1 cellular context compared by ENCODE assay signal in the genomic region with DNA sequence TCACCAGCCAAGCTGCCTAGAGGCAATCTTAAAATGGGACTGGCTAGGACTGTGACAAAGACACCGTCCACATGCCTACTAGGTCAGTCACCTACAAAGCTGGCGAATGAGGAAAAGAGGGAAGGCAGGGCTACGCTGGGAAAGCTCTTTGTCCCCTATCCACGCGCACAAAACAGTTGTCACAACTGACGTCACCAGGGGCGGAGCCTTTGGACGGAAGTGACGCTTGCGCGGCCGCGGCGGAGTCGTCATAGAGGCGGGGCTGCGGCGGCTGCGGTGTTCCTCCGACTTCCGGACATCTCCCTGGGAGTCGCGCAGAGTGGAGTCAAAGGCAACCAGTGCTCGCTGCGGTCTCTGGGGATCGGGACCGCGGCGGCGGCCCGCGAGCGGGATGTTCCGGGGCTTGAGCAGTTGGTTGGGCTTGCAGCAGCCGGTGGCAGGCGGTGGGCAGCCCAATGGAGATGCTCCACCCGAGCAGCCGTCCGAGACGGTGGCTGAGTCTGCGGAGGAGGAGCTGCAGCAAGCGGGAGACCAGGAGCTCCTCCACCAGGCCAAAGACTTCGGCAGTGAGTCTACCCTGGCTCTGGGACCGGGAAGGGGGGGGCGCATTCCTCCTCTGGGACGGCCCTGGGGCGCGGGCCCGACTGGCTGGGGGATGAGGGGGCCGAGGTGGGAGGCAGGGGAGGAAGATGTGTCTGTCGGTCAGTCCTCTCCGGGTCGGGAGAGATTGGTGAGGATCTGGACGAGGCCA.
A peak's percentile ranks its signal among the peaks of the same experiment; 100 is the strongest.
TF ChIP-seq lines count a peak whose summit lies in the region.

A gene with protein sequence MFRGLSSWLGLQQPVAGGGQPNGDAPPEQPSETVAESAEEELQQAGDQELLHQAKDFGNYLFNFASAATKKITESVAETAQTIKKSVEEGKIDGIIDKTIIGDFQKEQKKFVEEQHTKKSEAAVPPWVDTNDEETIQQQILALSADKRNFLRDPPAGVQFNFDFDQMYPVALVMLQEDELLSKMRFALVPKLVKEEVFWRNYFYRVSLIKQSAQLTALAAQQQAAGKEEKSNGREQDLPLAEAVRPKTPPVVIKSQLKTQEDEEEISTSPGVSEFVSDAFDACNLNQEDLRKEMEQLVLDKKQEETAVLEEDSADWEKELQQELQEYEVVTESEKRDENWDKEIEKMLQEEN (plus strand): TSS at position 279 of the 751 bp plus-strand sequence. CDS start 113 bp downstream, at position 392.

TF ChIP-seq in GM12878, 131 proteins besides CTCF, POLR2A, EP300 and RAD21 (continued from another document and continues in another):
- TF ChIP-seq, protein P1, sequence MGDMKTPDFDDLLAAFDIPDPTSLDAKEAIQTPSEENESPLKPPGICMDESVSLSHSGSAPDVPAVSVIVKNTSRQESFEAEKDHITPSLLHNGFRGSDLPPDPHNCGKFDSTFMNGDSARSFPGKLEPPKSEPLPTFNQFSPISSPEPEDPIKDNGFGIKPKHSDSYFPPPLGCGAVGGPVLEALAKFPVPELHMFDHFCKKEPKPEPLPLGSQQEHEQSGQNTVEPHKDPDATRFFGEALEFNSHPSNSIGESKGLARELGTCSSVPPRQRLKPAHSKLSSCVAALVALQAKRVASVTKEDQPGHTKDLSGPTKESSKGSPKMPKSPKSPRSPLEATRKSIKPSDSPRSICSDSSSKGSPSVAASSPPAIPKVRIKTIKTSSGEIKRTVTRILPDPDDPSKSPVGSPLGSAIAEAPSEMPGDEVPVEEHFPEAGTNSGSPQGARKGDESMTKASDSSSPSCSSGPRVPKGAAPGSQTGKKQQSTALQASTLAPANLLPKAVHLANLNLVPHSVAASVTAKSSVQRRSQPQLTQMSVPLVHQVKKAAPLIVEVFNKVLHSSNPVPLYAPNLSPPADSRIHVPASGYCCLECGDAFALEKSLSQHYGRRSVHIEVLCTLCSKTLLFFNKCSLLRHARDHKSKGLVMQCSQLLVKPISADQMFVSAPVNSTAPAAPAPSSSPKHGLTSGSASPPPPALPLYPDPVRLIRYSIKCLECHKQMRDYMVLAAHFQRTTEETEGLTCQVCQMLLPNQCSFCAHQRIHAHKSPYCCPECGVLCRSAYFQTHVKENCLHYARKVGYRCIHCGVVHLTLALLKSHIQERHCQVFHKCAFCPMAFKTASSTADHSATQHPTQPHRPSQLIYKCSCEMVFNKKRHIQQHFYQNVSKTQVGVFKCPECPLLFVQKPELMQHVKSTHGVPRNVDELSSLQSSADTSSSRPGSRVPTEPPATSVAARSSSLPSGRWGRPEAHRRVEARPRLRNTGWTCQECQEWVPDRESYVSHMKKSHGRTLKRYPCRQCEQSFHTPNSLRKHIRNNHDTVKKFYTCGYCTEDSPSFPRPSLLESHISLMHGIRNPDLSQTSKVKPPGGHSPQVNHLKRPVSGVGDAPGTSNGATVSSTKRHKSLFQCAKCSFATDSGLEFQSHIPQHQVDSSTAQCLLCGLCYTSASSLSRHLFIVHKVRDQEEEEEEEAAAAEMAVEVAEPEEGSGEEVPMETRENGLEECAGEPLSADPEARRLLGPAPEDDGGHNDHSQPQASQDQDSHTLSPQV (IDR thresholded peaks at IDR 0.05) = peak; percentile 87; the same call in 1 of the 2 replicates
- TF ChIP-seq, protein P2, sequence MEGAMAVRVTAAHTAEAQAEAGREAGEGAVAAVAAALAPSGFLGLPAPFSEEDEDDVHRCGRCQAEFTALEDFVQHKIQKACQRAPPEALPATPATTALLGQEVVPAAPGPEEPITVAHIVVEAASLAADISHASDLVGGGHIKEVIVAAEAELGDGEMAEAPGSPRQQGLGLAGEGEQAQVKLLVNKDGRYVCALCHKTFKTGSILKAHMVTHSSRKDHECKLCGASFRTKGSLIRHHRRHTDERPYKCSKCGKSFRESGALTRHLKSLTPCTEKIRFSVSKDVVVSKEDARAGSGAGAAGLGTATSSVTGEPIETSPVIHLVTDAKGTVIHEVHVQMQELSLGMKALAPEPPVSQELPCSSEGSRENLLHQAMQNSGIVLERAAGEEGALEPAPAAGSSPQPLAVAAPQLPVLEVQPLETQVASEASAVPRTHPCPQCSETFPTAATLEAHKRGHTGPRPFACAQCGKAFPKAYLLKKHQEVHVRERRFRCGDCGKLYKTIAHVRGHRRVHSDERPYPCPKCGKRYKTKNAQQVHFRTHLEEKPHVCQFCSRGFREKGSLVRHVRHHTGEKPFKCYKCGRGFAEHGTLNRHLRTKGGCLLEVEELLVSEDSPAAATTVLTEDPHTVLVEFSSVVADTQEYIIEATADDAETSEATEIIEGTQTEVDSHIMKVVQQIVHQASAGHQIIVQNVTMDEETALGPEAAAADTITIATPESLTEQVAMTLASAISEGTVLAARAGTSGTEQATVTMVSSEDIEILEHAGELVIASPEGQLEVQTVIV (IDR thresholded peaks at IDR 0.05; ENCODE audit: borderline replicate concordance, partially characterized antibody) = peak; percentile 20
- TF ChIP-seq EZH2 (IDR thresholded peaks at IDR 0.05; ENCODE audit: borderline replicate concordance, control insufficient read depth, low read depth, low read length) (no peak), JUND (IDR thresholded peaks at IDR 0.05; ENCODE audit: low read depth, low read length) (0 out of 2 replicates have a peak, but pooled peaks have one; percentile 35), STAT1 (conservative IDR thresholded peaks at IDR 0.05) (no peak), CREB1 (IDR thresholded peaks at IDR 0.05; ENCODE audit: low read depth) (peak; percentile 99), BCL11A (IDR thresholded peaks at IDR 0.05; ENCODE audit: low read depth, low read length) (0 out of 2 replicates have a peak, but pooled peaks have one; percentile 8), NFIC (IDR thresholded peaks at IDR 0.05; ENCODE audit: low read depth, low read length) (no peak), IKZF1 (conservative IDR thresholded peaks at IDR 0.05) (peak; percentile 97), CREM (IDR thresholded peaks at IDR 0.05; ENCODE audit: low read depth) (peak; percentile 99), GABPA (IDR thresholded peaks at IDR 0.05; ENCODE audit: low read depth) (peak; percentile 85), RAD51 (IDR thresholded peaks at IDR 0.05) (no peak), SPI1 (IDR thresholded peaks at IDR 0.05; ENCODE audit: borderline replicate concordance, insufficient read depth, low read depth, low read length) (peak; percentile 52; the same call in 1 of the 2 replicates), MYB (IDR thresholded peaks at IDR 0.05; ENCODE audit: borderline replicate concordance, low read depth, low read length) (no peak), IRF4 (IDR thresholded peaks at IDR 0.05; ENCODE audit: low read depth, low read length) (peak; percentile 17; the same call in 1 of the 2 replicates), POLR2AphosphoS5 (IDR thresholded peaks at IDR 0.05; ENCODE audit: low read length) (peak; percentile 93), ZZZ3 (IDR thresholded peaks at IDR 0.05; ENCODE audit: control insufficient read depth, insufficient read length, low read depth) (no peak)
- TF ChIP-seq, protein P3, sequence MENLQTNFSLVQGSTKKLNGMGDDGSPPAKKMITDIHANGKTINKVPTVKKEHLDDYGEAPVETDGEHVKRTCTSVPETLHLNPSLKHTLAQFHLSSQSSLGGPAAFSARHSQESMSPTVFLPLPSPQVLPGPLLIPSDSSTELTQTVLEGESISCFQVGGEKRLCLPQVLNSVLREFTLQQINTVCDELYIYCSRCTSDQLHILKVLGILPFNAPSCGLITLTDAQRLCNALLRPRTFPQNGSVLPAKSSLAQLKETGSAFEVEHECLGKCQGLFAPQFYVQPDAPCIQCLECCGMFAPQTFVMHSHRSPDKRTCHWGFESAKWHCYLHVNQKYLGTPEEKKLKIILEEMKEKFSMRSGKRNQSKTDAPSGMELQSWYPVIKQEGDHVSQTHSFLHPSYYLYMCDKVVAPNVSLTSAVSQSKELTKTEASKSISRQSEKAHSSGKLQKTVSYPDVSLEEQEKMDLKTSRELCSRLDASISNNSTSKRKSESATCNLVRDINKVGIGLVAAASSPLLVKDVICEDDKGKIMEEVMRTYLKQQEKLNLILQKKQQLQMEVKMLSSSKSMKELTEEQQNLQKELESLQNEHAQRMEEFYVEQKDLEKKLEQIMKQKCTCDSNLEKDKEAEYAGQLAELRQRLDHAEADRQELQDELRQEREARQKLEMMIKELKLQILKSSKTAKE (IDR thresholded peaks at IDR 0.05; ENCODE audit: low read depth, poor library complexity, severe bottlenecking) = peak; percentile 44
- TF ChIP-seq, protein P4, sequence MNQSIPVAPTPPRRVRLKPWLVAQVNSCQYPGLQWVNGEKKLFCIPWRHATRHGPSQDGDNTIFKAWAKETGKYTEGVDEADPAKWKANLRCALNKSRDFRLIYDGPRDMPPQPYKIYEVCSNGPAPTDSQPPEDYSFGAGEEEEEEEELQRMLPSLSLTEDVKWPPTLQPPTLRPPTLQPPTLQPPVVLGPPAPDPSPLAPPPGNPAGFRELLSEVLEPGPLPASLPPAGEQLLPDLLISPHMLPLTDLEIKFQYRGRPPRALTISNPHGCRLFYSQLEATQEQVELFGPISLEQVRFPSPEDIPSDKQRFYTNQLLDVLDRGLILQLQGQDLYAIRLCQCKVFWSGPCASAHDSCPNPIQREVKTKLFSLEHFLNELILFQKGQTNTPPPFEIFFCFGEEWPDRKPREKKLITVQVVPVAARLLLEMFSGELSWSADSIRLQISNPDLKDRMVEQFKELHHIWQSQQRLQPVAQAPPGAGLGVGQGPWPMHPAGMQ (IDR thresholded peaks at IDR 0.05; ENCODE audit: borderline replicate concordance) = no peak
- TF ChIP-seq, protein P5, sequence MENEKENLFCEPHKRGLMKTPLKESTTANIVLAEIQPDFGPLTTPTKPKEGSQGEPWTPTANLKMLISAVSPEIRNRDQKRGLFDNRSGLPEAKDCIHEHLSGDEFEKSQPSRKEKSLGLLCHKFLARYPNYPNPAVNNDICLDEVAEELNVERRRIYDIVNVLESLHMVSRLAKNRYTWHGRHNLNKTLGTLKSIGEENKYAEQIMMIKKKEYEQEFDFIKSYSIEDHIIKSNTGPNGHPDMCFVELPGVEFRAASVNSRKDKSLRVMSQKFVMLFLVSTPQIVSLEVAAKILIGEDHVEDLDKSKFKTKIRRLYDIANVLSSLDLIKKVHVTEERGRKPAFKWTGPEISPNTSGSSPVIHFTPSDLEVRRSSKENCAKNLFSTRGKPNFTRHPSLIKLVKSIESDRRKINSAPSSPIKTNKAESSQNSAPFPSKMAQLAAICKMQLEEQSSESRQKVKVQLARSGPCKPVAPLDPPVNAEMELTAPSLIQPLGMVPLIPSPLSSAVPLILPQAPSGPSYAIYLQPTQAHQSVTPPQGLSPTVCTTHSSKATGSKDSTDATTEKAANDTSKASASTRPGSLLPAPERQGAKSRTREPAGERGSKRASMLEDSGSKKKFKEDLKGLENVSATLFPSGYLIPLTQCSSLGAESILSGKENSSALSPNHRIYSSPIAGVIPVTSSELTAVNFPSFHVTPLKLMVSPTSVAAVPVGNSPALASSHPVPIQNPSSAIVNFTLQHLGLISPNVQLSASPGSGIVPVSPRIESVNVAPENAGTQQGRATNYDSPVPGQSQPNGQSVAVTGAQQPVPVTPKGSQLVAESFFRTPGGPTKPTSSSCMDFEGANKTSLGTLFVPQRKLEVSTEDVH (IDR thresholded peaks at IDR 0.05; ENCODE audit: low read depth, partially characterized antibody) = peak; percentile 70
- TF ChIP-seq, protein P6, sequence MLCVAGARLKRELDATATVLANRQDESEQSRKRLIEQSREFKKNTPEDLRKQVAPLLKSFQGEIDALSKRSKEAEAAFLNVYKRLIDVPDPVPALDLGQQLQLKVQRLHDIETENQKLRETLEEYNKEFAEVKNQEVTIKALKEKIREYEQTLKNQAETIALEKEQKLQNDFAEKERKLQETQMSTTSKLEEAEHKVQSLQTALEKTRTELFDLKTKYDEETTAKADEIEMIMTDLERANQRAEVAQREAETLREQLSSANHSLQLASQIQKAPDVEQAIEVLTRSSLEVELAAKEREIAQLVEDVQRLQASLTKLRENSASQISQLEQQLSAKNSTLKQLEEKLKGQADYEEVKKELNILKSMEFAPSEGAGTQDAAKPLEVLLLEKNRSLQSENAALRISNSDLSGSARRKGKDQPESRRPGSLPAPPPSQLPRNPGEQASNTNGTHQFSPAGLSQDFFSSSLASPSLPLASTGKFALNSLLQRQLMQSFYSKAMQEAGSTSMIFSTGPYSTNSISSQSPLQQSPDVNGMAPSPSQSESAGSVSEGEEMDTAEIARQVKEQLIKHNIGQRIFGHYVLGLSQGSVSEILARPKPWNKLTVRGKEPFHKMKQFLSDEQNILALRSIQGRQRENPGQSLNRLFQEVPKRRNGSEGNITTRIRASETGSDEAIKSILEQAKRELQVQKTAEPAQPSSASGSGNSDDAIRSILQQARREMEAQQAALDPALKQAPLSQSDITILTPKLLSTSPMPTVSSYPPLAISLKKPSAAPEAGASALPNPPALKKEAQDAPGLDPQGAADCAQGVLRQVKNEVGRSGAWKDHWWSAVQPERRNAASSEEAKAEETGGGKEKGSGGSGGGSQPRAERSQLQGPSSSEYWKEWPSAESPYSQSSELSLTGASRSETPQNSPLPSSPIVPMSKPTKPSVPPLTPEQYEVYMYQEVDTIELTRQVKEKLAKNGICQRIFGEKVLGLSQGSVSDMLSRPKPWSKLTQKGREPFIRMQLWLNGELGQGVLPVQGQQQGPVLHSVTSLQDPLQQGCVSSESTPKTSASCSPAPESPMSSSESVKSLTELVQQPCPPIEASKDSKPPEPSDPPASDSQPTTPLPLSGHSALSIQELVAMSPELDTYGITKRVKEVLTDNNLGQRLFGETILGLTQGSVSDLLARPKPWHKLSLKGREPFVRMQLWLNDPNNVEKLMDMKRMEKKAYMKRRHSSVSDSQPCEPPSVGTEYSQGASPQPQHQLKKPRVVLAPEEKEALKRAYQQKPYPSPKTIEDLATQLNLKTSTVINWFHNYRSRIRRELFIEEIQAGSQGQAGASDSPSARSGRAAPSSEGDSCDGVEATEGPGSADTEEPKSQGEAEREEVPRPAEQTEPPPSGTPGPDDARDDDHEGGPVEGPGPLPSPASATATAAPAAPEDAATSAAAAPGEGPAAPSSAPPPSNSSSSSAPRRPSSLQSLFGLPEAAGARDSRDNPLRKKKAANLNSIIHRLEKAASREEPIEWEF (IDR thresholded peaks at IDR 0.05; ENCODE audit: insufficient replicate concordance, low read depth, low read length) = no peak
- TF ChIP-seq, protein P7, sequence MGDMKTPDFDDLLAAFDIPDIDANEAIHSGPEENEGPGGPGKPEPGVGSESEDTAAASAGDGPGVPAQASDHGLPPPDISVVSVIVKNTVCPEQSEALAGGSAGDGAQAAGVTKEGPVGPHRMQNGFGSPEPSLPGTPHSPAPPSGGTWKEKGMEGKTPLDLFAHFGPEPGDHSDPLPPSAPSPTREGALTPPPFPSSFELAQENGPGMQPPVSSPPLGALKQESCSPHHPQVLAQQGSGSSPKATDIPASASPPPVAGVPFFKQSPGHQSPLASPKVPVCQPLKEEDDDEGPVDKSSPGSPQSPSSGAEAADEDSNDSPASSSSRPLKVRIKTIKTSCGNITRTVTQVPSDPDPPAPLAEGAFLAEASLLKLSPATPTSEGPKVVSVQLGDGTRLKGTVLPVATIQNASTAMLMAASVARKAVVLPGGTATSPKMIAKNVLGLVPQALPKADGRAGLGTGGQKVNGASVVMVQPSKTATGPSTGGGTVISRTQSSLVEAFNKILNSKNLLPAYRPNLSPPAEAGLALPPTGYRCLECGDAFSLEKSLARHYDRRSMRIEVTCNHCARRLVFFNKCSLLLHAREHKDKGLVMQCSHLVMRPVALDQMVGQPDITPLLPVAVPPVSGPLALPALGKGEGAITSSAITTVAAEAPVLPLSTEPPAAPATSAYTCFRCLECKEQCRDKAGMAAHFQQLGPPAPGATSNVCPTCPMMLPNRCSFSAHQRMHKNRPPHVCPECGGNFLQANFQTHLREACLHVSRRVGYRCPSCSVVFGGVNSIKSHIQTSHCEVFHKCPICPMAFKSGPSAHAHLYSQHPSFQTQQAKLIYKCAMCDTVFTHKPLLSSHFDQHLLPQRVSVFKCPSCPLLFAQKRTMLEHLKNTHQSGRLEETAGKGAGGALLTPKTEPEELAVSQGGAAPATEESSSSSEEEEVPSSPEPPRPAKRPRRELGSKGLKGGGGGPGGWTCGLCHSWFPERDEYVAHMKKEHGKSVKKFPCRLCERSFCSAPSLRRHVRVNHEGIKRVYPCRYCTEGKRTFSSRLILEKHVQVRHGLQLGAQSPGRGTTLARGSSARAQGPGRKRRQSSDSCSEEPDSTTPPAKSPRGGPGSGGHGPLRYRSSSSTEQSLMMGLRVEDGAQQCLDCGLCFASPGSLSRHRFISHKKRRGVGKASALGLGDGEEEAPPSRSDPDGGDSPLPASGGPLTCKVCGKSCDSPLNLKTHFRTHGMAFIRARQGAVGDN (IDR thresholded peaks at IDR 0.05) = peak; percentile 63
